Comparison of ENCODE assay signal across 5 cellular contexts in genomic region chr1:120272242-120272641, GRCh38.
A peak's percentile ranks its signal among the peaks of the same experiment; 100 is the strongest.
DNase-seq lines count a peak whose midpoint lies in the region; ATAC-seq, FAIRE-seq and TF ChIP-seq lines count a peak whose summit lies in the region.
"Not testable (repeated sequence)": the region's sequence is repeated elsewhere in the genome, so short reads cannot be mapped to it uniquely, and the experiment has no call there.

No MANE protein-coding gene starts in this region.

- H3K9me3 Mint-ChIP-seq in WTC11 = not testable (repeated sequence)

- not testable (repeated sequence) for TF ChIP-seq POLR2A in K562 (conservative IDR thresholded peaks at IDR 0.05); gastrocnemius medialis (IDR thresholded peaks at IDR 0.05)

- not testable (repeated sequence) for H3K27ac Mint-ChIP-seq in WTC11

- FAIRE-seq in K562 (lab: Jason Lieb, UNC) = not testable (repeated sequence)

- intact Hi-C loops in K562 (cut with micrococcal nuclease); psoas muscle (cut with DNase I); sciatic nerve (cut with DNase I); gastrocnemius medialis (cut with DNase I; ENCODE audit: low total_unique reads): not testable (repeated sequence)

- H3K36me3 Mint-ChIP-seq in WTC11 = not testable (repeated sequence)

- CTCF ChIA-PET in WTC11 (lab: Charles Lee); K562 (lab: Yijun Ruan, JAX; ENCODE audit: low intra/inter-chr PET ratio): not testable (repeated sequence)

- ATAC-seq in WTC11 (peak; percentile 65), K562 (0 out of 3 replicates have a peak, but pooled peaks have one; percentile 9), psoas muscle (peak in 3 of 4 donors; percentile 46 to 59 (median 53)), sciatic nerve (peak; percentile 22), gastrocnemius medialis (peak; percentile 43 to 55)

- TF ChIP-seq CTCF in WTC11 (IDR thresholded peaks at IDR 0.05); K562 (IDR thresholded peaks at IDR 0.05 in 2 of 3, conservative IDR thresholded peaks at IDR 0.05 in 1 of 3; ENCODE audit: insufficient read depth in 2 of 3, low read depth in 1 of 3, low read length in 3 of 3); psoas muscle (IDR thresholded peaks at IDR 0.05); gastrocnemius medialis (IDR thresholded peaks at IDR 0.05 in 4 of 5, conservative IDR thresholded peaks at IDR 0.05 in 1 of 5): not testable (repeated sequence)

- POLR2A ChIA-PET in WTC11 (lab: Charles Lee); K562 (lab: Yijun Ruan, JAX): not testable (repeated sequence)

- not testable (repeated sequence) for TF ChIP-seq RAD21 in K562 (CRISPR knock-in tag; conservative IDR thresholded peaks at IDR 0.05 in 1 of 2, IDR thresholded peaks at IDR 0.05 in 1 of 2)

- not testable (repeated sequence) for BruUV-seq in K562 (replicated peaks; lab: Mats Ljungman, UMichigan)

- TF ChIP-seq EP300 in K562 (IDR thresholded peaks at IDR 0.05; ENCODE audit: low read length) = not testable (repeated sequence)

- not testable (repeated sequence) for H3K27ac ChIP-seq in K562 (ENCODE audit: extremely low read depth, low read depth, low read length); psoas muscle; gastrocnemius medialis

- H3K4me3 Mint-ChIP-seq in WTC11 = not testable (repeated sequence)

- no CpG with 5 or more reads among the region's 3 CpGs for WGBS in K562 (ENCODE audit: insufficient coverage, low coverage, missing lambda C conversion rate)
- no CpG with 5 or more reads among the region's 3 CpGs for WGBS in psoas muscle, 3 donors

- H3K9me3 ChIP-seq in K562 (replicated peaks; ENCODE audit: control insufficient read depth, insufficient read depth, low read depth, low read length); psoas muscle; gastrocnemius medialis: not testable (repeated sequence)

- not testable (repeated sequence) for H2AFZ ChIP-seq in K562 (ENCODE audit: low read depth, low read length)

- not testable (repeated sequence) for H3K4me3 ChIP-seq in K562, psoas muscle, gastrocnemius medialis

- H3K36me3 ChIP-seq in K562 (ENCODE audit: control insufficient read depth, insufficient read depth, low read length); psoas muscle (ENCODE audit: insufficient read depth in 1 of 2, low read depth in 1 of 2); gastrocnemius medialis: not testable (repeated sequence)

- not testable (repeated sequence) for H4K20me1 ChIP-seq in K562 (replicated peaks; ENCODE audit: control insufficient read depth, insufficient read depth, low read length)

- in situ Hi-C loops in K562 (cut with MboI); gastrocnemius medialis (cut with MboI; ENCODE audit: low sequenced_read_pairs in 4 of 4): not testable (repeated sequence)

- not testable (repeated sequence) for DNase-seq in WTC11 (ENCODE audit: low spot score); K562 (ENCODE audit: extremely low read depth in 1 of 4, low spot score in 3 of 4); psoas muscle; sciatic nerve (ENCODE audit: low spot score); gastrocnemius medialis

- H3K4me1 Mint-ChIP-seq in WTC11 = not testable (repeated sequence)

- H3K27me3 Mint-ChIP-seq in WTC11 (ENCODE audit: low read depth) = not testable (repeated sequence)

- not testable (repeated sequence) for H3K9me1 ChIP-seq in K562 (ENCODE audit: control insufficient read depth, insufficient read depth, low read length)

- not testable (repeated sequence) for H3K4me1 ChIP-seq in K562 (replicated peaks in 1 of 2; ENCODE audit: control insufficient read depth in 2 of 2, insufficient read depth in 2 of 2, low read length in 2 of 2); psoas muscle; gastrocnemius medialis

- not testable (repeated sequence) for H3K79me2 ChIP-seq in K562 (ENCODE audit: control insufficient read depth, insufficient read depth, low read length)

- not testable (repeated sequence) for H3K9ac ChIP-seq in K562 (ENCODE audit: insufficient read depth in 1 of 2, low read depth in 2 of 2, low read length in 2 of 2)

- H3K27me3 ChIP-seq in K562 (ENCODE audit: control insufficient read depth in 2 of 2, insufficient read depth in 2 of 2, low read length in 2 of 2); psoas muscle (ENCODE audit: insufficient read depth in 3 of 3, low read length in 2 of 3); gastrocnemius medialis: not testable (repeated sequence)

- H3K4me2 ChIP-seq in K562 (ENCODE audit: insufficient read depth, low read length) = not testable (repeated sequence)

Comparison
In these comparisons a context has a peak if more than half of its experiments do, and no peak if none do; other contexts are left out.
1. ATAC-seq: peak in every context shown above with its lines; median percentile 65 in WTC11; 53 in psoas muscle; 49 in gastrocnemius medialis; 22 in sciatic nerve; 9 in K562.